Comparison of ENCODE assay signal across 10 cellular contexts in the genomic region with DNA sequence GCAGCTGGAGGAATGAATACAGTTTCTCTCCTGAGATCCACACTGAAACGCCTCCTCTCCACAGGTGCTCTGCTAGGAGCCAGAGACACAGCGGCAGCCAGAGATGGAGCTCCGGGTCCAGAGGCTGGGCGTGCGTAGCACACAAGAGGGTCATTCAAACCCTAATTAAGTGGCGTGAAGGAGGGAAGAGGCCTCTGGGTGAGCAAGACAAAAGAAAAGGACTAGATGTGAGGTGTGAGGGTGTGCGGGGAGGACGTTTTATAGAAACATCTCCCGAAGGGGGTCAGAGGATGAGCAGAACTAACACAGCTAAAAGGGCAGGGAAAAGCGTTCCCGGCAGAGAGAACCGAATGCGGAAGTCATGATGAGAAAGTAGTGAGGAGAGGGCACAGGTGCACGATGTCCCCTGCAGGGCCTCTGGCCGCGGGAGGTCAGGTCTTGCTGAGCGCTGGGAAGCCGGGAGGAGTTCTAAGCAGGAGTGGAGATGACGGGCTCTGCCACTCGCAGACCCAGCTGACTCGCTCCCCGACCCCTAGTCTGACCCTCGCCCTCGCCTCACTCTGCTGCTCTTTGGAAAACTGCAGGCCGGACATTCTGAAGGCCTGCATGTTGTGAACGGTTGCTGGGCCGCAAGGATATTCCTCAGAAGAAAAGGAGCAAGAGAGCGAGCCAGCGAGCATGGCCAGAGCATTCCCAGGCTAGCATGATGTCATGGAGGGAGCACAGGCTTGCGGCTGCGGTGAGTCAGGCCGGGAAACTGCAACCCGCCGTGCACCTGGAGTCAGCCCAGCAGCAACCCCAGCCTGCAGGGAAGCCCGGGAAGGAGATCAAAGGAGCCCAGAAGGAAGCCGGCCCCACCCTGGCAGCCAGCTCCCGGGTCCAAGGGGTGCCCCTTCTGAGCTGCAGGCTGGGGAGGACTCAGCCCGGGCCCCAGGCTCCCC. TPM values are rescaled to one million over a fixed set of nuclear protein-coding genes. Genes with fewer than 3 reads are reported as not detected.
DNase-seq lines count a peak whose midpoint lies in the region; ATAC-seq, FAIRE-seq and TF ChIP-seq lines count a peak whose summit lies in the region.
"Had no signal": no experiment of that assay in that cellular context is flagged by ENCODE, and none has a peak within 500 bp of the region (broad histone marks: within the 10 kb centered on the region; RNA-seq: fewer than 3 reads in every experiment).

No MANE protein-coding gene starts in this region.

- intact Hi-C loops in heart right ventricle (cut with DNase I), result no loop called here

- in situ Hi-C loops in GM13977 (cut with MboI; ENCODE audit: low pct_unique_long_range_greater_than_20kb, low sequenced_read_pairs, unreplicated experiment) (no loop called here), KBM-7 (cut with MboI; ENCODE audit: low pct_unique_long_range_greater_than_20kb, low sequenced_read_pairs) (loop anchor here (25.0 kb wide), 1 partner anchor 100 kb away; no protein-coding TSS in a partner anchor)

- 53 to 59% methylated on average over 38 of the region's 38 CpGs for WGBS in heart right ventricle, 2 donors

- peaks cover under 1% of the 10 kb centered on the region for H3K9me3 ChIP-seq in adipocyte (ENCODE audit: control insufficient read depth, low read length)
- peaks cover 0 to 3% (median 0%) of the 10 kb centered on the region in 11 donors for H3K9me3 ChIP-seq in heart right ventricle

- H3K4me3 ChIP-seq in adipocyte (ENCODE audit: low read length), result no peak overlapping the region
- H3K4me3 ChIP-seq in heart right ventricle, result no peak overlapping the region
- H3K4me3 ChIP-seq in skeletal muscle cell (ENCODE audit: low read depth, low read length), result no peak overlapping the region

- H3K27me3 ChIP-seq in adipocyte (replicated peaks; ENCODE audit: control insufficient read depth, insufficient read depth, low read length) (peaks cover 41% of the 10 kb centered on the region), heart right ventricle (peaks cover 0 to 6% (median 0%) of the 10 kb centered on the region in 7 donors)

- DNase-seq in H54 (ENCODE audit: insufficient read length, low spot score), result peak; percentile 97
- peak; percentile 77 for DNase-seq in adipocyte (ENCODE audit: low read depth)
- peak; percentile 39 to 60 for DNase-seq in heart right ventricle
- DNase-seq in skeletal muscle cell (ENCODE audit: low read depth), result peak; percentile 50
- DNase-seq in GM13977 (ENCODE audit: low spot score), result no peak
- no peak for DNase-seq in NCI-H1092 (lab: John Stamatoyannopoulos, UW)
- DNase-seq in KBM-7, result no peak

- H3K4me1 ChIP-seq in adipocyte (ENCODE audit: control insufficient read depth, insufficient read depth, low read length) (peaks cover 11% of the 10 kb centered on the region), heart right ventricle (peaks cover 0 to 19% (median 10%) of the 10 kb centered on the region in 9 donors)

- no peaks in the 10 kb centered on the region for H3K36me3 ChIP-seq in adipocyte (ENCODE audit: control insufficient read depth, insufficient read depth, low read length, severe bottlenecking)
- no peaks in the 10 kb centered on the region for H3K36me3 ChIP-seq in heart right ventricle

- FAIRE-seq in H54 (lab: Jason Lieb, UNC), result peak; percentile 27
- FAIRE-seq: islet of Langerhans, TTC549 had no signal

- no peak for TF ChIP-seq CTCF in heart right ventricle (IDR thresholded peaks at IDR 0.05)
- no peak for TF ChIP-seq CTCF in GM13977 (IDR thresholded peaks at IDR 0.05; ENCODE audit: extremely low read depth, insufficient read depth, missing control alignments)

- peak; percentile 84 to 94 (median 92) for ATAC-seq in heart right ventricle
- ATAC-seq in GM19324 (IDR thresholded peaks at IDR 0.05; ENCODE audit: low FRiP score, unreplicated experiment), result no peak

- peak overlapping the region in 1 of 10 donors; percentile 39 for H3K27ac ChIP-seq in heart right ventricle

- no peak overlapping the region for H3K9ac ChIP-seq in adipocyte (ENCODE audit: low read length)

- TF ChIP-seq POLR2A in H54 (IDR thresholded peaks at IDR 0.05; ENCODE audit: low read depth, low read length), result no peak

RNA-seq across cellular contexts. Expression of a gene that starts 54.2 kb away (rescaled TPM):
- total RNA-seq in heart right ventricle, result 10 to 100 TPM in 3 of 10 donors, 1 to 10 TPM in 7; 1.3 to 19.2 (median 4.7) TPM
- polyA plus RNA-seq in heart right ventricle, result 1 to 10 TPM in 1 of 2 donors, under 1 TPM in 1; 0.72 to 3.9 TPM

Comparison
In these comparisons a context has a peak if more than half of its experiments do, and no peak if none do; other contexts are left out.
1. DNase-seq: peak in H54 (single experiment), adipocyte (single experiment), heart right ventricle (2 of 2) and skeletal muscle cell (single experiment); none in GM13977 (single experiment), NCI-H1092 (single experiment) and KBM-7 (single experiment).